ENCODE assay signal across 16 cellular contexts in genomic region chr7:20206104-20206896, GRCh38. TPM values are rescaled to one million over a fixed set of nuclear protein-coding genes. Genes with fewer than 3 reads are reported as not detected.
"Had no signal": no experiment of that assay in that cellular context is flagged by ENCODE, and none has a peak within 500 bp of the region (broad histone marks: within the 10 kb centered on the region; RNA-seq: fewer than 3 reads in every experiment).

No MANE protein-coding gene starts in this region.

- H3K27ac Mint-ChIP-seq: activated CD4-positive, alpha-beta memory T cell treated with anti-CD3 and anti-CD28 coated beads for 36 hours; activated naive CD4-positive, alpha-beta T cell treated with anti-CD3 and anti-CD28 coated beads, Interleukin-2, amount 50 U/mL, for 72 hours; brain; effector memory CD8-positive, alpha-beta T cell; immature natural killer cell; T-cell had no signal

- H3K4me1 Mint-ChIP-seq: brain, immature natural killer cell had no signal

- H3K4me3 ChIP-seq: left ventricle myocardium inferior, ovary, thyroid gland had no signal

- H3K36me3 Mint-ChIP-seq: activated CD4-positive, alpha-beta memory T cell treated with anti-CD3 and anti-CD28 coated beads for 36 hours; activated naive CD4-positive, alpha-beta T cell treated with anti-CD3 and anti-CD28 coated beads, Interleukin-2, amount 50 U/mL, for 72 hours; brain; T-cell had no signal

- H3K9me3 ChIP-seq: ovary, thyroid gland had no signal

- ATAC-seq: activated naive CD4-positive, alpha-beta T cell treated with anti-CD3 and anti-CD28 coated beads, Interleukin-2, amount 50 U/mL, for 72 hours; activated T-cell treated with anti-CD3 and anti-CD28 coated beads, Interleukin-2, amount 50 U/mL, for 4 hours; effector memory CD8-positive, alpha-beta T cell; T-cell had no signal

- H3K27ac ChIP-seq: left ventricle myocardium inferior, ovary, thyroid gland, VCaP had no signal

- H3K27me3 ChIP-seq: ovary, thyroid gland had no signal

- H3K36me3 ChIP-seq: left ventricle myocardium inferior, ovary, thyroid gland had no signal

- H3K4me3 Mint-ChIP-seq: activated CD4-positive, alpha-beta memory T cell treated with anti-CD3 and anti-CD28 coated beads for 36 hours; activated T-cell treated with anti-CD3 and anti-CD28 coated beads, Interleukin-2, amount 50 U/mL, for 4 hours; brain; effector memory CD8-positive, alpha-beta T cell; immature natural killer cell; neural crest cell; T-cell had no signal

- H3K27me3 Mint-ChIP-seq: activated CD4-positive, alpha-beta memory T cell treated with anti-CD3 and anti-CD28 coated beads for 36 hours; effector memory CD8-positive, alpha-beta T cell; T-cell had no signal

- DNase-seq: activated CD4-positive, alpha-beta memory T cell treated with anti-CD3 and anti-CD28 coated beads for 36 hours; activated effector memory CD4-positive, alpha-beta T cell treated with anti-CD3 and anti-CD28 coated beads, Interleukin-2, amount 50 U/mL, for 16 hours; activated T-cell treated with anti-CD3 and anti-CD28 coated beads, Interleukin-2, amount 50 U/mL, for 4 hours; amniotic stem cell; effector memory CD8-positive, alpha-beta T cell; immature natural killer cell; left ventricle myocardium inferior; ovary; stimulated activated CD4-positive, alpha-beta T cell treated with anti-CD3 and anti-CD28 coated beads, Interleukin-15, amount 100 ng/mL, for 24 hours; stimulated activated CD4-positive, alpha-beta T cell treated with anti-CD3 and anti-CD28 coated beads, Interleukin-4, amount 100 ng/mL, for 24 hours; T-cell; thyroid gland had no signal

- H3K4me1 ChIP-seq: left ventricle myocardium inferior, thyroid gland had no signal

RNA-seq across cellular contexts. Expression of gene MACC1, which starts 10.9 kb away (rescaled TPM):
- total RNA-seq: activated naive CD4-positive, alpha-beta T cell treated with anti-CD3 and anti-CD28 coated beads, Interleukin-2, amount 50 U/mL, for 72 hours had no signal
